In genomic region chr1:59089343-59089742, GRCh38 we compare ENCODE assay signal across 2 cellular contexts.
A peak's percentile ranks its signal among the peaks of the same experiment; 100 is the strongest.
TF ChIP-seq lines count a peak whose summit lies in the region.

No MANE protein-coding gene starts in this region.

TF ChIP-seq in HepG2, 621 proteins besides CTCF, POLR2A, EP300 and RAD21 (continued from another document):
- TF ChIP-seq, protein P1, sequence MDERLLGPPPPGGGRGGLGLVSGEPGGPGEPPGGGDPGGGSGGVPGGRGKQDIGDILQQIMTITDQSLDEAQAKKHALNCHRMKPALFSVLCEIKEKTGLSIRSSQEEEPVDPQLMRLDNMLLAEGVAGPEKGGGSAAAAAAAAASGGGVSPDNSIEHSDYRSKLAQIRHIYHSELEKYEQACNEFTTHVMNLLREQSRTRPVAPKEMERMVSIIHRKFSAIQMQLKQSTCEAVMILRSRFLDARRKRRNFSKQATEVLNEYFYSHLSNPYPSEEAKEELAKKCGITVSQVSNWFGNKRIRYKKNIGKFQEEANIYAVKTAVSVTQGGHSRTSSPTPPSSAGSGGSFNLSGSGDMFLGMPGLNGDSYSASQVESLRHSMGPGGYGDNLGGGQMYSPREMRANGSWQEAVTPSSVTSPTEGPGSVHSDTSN (CRISPR knock-in tag; IDR thresholded peaks at IDR 0.05): no peak

TF ChIP-seq in K562, 482 proteins besides CTCF, POLR2A, EP300 and RAD21 (continued from another document):
- TF ChIP-seq CEBPG (CRISPR knock-in tag; IDR thresholded peaks at IDR 0.05) (no peak), CEBPG (tag; conservative IDR thresholded peaks at IDR 0.05 in 1 of 2, IDR thresholded peaks at IDR 0.05 in 1 of 2) (peak in 1 of 2 experiments; percentile 34; a peak in 1 of 4 replicates)
